ENCODE assay signal across 1 cellular context in genomic region chr1:38888423-38889333, GRCh38.
TF ChIP-seq lines count a peak whose summit lies in the region.

No MANE protein-coding gene starts in this region.

TF ChIP-seq in HepG2, 621 proteins besides CTCF, POLR2A, EP300 and RAD21 (continued from another document and continues in another):
- TF ChIP-seq, protein P1, sequence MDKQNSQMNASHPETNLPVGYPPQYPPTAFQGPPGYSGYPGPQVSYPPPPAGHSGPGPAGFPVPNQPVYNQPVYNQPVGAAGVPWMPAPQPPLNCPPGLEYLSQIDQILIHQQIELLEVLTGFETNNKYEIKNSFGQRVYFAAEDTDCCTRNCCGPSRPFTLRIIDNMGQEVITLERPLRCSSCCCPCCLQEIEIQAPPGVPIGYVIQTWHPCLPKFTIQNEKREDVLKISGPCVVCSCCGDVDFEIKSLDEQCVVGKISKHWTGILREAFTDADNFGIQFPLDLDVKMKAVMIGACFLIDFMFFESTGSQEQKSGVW (CRISPR knock-in tag; IDR thresholded peaks at IDR 0.05; ENCODE audit: borderline replicate concordance) = no peak
- TF ChIP-seq HMGXB3 (CRISPR knock-in tag; IDR thresholded peaks at IDR 0.05; ENCODE audit: borderline replicate concordance) (no peak), HBP1 (CRISPR knock-in tag; IDR thresholded peaks at IDR 0.05; ENCODE audit: low read depth) (no peak), FIP1L1 (IDR thresholded peaks at IDR 0.05; ENCODE audit: borderline replicate concordance, insufficient read depth, low read depth, low read length) (no peak), ZNF629 (CRISPR knock-in tag; conservative IDR thresholded peaks at IDR 0.05) (no peak; the same call in 1 of the 2 replicates), ZNF230 (CRISPR knock-in tag; IDR thresholded peaks at IDR 0.05) (no peak), ATF7 (IDR thresholded peaks at IDR 0.05) (0 out of 2 replicates have a peak, but pooled peaks have one; percentile 2), ATF7 (CRISPR knock-in tag; IDR thresholded peaks at IDR 0.05) (no peak), MAFK (conservative IDR thresholded peaks at IDR 0.05 in 1 of 2, IDR thresholded peaks at IDR 0.05 in 1 of 2; ENCODE audit: low read length in 2 of 2) (no peak; a peak in 1 of 4 replicates), ONECUT2 (CRISPR knock-in tag; IDR thresholded peaks at IDR 0.05) (no peak), ETV6 (CRISPR knock-in tag; conservative IDR thresholded peaks at IDR 0.05) (no peak), ZNF850 (CRISPR knock-in tag; conservative IDR thresholded peaks at IDR 0.05) (no peak), NFE2 (CRISPR knock-in tag; IDR thresholded peaks at IDR 0.05) (no peak), POLR2AphosphoS2 (IDR thresholded peaks at IDR 0.05; ENCODE audit: low read depth, low read length) (no peak), RFX3 (CRISPR knock-in tag; IDR thresholded peaks at IDR 0.05) (no peak), THAP11 (CRISPR knock-in tag; IDR thresholded peaks at IDR 0.05) (no peak), ZNF329 (CRISPR knock-in tag; IDR thresholded peaks at IDR 0.05; ENCODE audit: low read depth) (no peak), AKAP8 (CRISPR knock-in tag; IDR thresholded peaks at IDR 0.05) (no peak), NFIC (IDR thresholded peaks at IDR 0.05; ENCODE audit: low read length) (no peak), FOXO1 (CRISPR knock-in tag; IDR thresholded peaks at IDR 0.05) (no peak), NRL (CRISPR knock-in tag; IDR thresholded peaks at IDR 0.05; ENCODE audit: borderline replicate concordance) (no peak), ZNF253 (CRISPR knock-in tag; IDR thresholded peaks at IDR 0.05; ENCODE audit: borderline replicate concordance) (no peak), ZNF124 (CRISPR knock-in tag; IDR thresholded peaks at IDR 0.05) (no peak), ZMYM3 (CRISPR knock-in tag; IDR thresholded peaks at IDR 0.05) (peak; percentile 76), ZNF367 (CRISPR knock-in tag; IDR thresholded peaks at IDR 0.05; ENCODE audit: borderline replicate concordance) (no peak), SP4 (CRISPR knock-in tag; IDR thresholded peaks at IDR 0.05) (no peak), PCBP2 (optimal IDR thresholded peaks at IDR 0.05; ENCODE audit: low read depth, low read length, poor library complexity, severe bottlenecking) (no peak), ZNF235 (CRISPR knock-in tag; IDR thresholded peaks at IDR 0.05; ENCODE audit: borderline replicate concordance) (no peak), RAD51 (IDR thresholded peaks at IDR 0.05; ENCODE audit: borderline replicate concordance) (no peak), JARID2 (CRISPR knock-in tag; IDR thresholded peaks at IDR 0.05; ENCODE audit: insufficient replicate concordance) (no peak), ZBTB3 (CRISPR knock-in tag; IDR thresholded peaks at IDR 0.05; ENCODE audit: borderline replicate concordance, low read depth) (no peak), ELK4 (CRISPR knock-in tag; IDR thresholded peaks at IDR 0.05; ENCODE audit: borderline replicate concordance) (no peak), RXRB (CRISPR knock-in tag; IDR thresholded peaks at IDR 0.05; ENCODE audit: borderline replicate concordance) (no peak), SP5 (CRISPR knock-in tag; IDR thresholded peaks at IDR 0.05; ENCODE audit: borderline replicate concordance, low read depth) (no peak), KDM5B (CRISPR knock-in tag; IDR thresholded peaks at IDR 0.05; ENCODE audit: borderline replicate concordance) (no peak), GTF2F1 (IDR thresholded peaks at IDR 0.05; ENCODE audit: low read length) (no peak), HNF4G (IDR thresholded peaks at IDR 0.05; ENCODE audit: borderline replicate concordance, low read depth, low read length) (peak; percentile 70), HNF4G (CRISPR knock-in tag; IDR thresholded peaks at IDR 0.05; ENCODE audit: borderline replicate concordance, low read depth) (no peak), ZNF33A (CRISPR knock-in tag; IDR thresholded peaks at IDR 0.05; ENCODE audit: borderline replicate concordance) (no peak), DNMT1 (CRISPR knock-in tag; IDR thresholded peaks at IDR 0.05) (no peak), SCMH1 (CRISPR knock-in tag; IDR thresholded peaks at IDR 0.05; ENCODE audit: borderline replicate concordance) (no peak), SMARCC2 (IDR thresholded peaks at IDR 0.05) (no peak), ZNF180 (CRISPR knock-in tag; IDR thresholded peaks at IDR 0.05; ENCODE audit: borderline replicate concordance, low read depth) (no peak), REXO4 (CRISPR knock-in tag; IDR thresholded peaks at IDR 0.05; ENCODE audit: borderline replicate concordance) (no peak), ZSCAN31 (CRISPR knock-in tag; IDR thresholded peaks at IDR 0.05; ENCODE audit: low read depth) (no peak), SMYD3 (CRISPR knock-in tag; IDR thresholded peaks at IDR 0.05) (no peak), TEAD2 (CRISPR knock-in tag; IDR thresholded peaks at IDR 0.05) (no peak), POLR2G (IDR thresholded peaks at IDR 0.05; ENCODE audit: low read depth, low read length) (no peak), ZNF513 (CRISPR knock-in tag; conservative IDR thresholded peaks at IDR 0.05) (no peak)
- TF ChIP-seq, protein P2, sequence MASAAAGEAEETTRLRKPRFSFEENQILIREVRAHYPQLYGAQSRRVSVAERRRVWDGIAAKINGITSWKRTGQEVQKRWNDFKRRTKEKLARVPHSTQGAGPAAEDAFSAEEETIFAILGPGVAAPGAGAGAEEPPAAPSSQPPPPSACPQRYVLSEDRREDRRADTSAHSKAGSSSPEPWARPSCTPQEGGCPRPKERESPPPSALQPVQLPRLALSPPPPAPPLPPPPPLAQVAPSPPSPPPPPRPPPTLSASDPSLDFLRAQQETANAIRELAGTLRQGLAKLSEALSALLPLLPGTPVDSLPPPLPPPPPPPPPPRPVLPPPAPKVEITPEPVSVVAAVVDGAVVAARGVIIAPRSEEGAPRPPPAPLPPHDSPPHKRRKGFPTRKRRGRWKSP (CRISPR knock-in tag; IDR thresholded peaks at IDR 0.05) = no peak
- TF ChIP-seq, protein P3, sequence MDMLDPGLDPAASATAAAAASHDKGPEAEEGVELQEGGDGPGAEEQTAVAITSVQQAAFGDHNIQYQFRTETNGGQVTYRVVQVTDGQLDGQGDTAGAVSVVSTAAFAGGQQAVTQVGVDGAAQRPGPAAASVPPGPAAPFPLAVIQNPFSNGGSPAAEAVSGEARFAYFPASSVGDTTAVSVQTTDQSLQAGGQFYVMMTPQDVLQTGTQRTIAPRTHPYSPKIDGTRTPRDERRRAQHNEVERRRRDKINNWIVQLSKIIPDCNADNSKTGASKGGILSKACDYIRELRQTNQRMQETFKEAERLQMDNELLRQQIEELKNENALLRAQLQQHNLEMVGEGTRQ (IDR thresholded peaks at IDR 0.05; ENCODE audit: low read depth, low read length) = no peak
- TF ChIP-seq, protein P3 (CRISPR knock-in tag; IDR thresholded peaks at IDR 0.05; ENCODE audit: borderline replicate concordance) = no peak
- TF ChIP-seq, protein P4, sequence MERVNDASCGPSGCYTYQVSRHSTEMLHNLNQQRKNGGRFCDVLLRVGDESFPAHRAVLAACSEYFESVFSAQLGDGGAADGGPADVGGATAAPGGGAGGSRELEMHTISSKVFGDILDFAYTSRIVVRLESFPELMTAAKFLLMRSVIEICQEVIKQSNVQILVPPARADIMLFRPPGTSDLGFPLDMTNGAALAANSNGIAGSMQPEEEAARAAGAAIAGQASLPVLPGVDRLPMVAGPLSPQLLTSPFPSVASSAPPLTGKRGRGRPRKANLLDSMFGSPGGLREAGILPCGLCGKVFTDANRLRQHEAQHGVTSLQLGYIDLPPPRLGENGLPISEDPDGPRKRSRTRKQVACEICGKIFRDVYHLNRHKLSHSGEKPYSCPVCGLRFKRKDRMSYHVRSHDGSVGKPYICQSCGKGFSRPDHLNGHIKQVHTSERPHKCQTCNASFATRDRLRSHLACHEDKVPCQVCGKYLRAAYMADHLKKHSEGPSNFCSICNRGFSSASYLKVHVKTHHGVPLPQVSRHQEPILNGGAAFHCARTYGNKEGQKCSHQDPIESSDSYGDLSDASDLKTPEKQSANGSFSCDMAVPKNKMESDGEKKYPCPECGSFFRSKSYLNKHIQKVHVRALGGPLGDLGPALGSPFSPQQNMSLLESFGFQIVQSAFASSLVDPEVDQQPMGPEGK (CRISPR knock-in tag; IDR thresholded peaks at IDR 0.05) = 0 out of 2 replicates have a peak, but pooled peaks have one; percentile 17
